ENCODE assay signal across 11 cellular contexts in the genomic region with DNA sequence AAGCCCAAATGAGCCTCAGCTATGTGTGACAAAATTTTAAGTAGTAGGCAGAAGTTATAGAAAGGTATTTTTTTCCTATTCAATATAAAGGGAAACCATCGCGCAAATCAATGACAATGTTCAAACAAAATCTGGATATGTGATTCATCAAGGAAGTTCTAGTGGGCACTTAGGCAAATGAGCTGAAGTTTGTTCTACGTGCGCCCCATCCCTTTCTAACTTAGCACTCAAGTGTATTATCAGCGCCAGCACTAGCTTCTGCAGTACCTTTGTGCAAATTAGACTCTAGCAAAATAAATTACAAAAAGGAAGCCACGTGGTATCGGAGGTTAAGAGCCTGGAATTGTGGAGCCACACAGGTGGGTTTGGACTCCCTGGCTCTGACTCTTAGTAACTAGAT.
DNase-seq lines count a peak whose midpoint lies in the region; ATAC-seq, FAIRE-seq and TF ChIP-seq lines count a peak whose summit lies in the region.
"Had no signal": no experiment of that assay in that cellular context is flagged by ENCODE, and none has a peak within 500 bp of the region (broad histone marks: within the 10 kb centered on the region; RNA-seq: fewer than 3 reads in every experiment).

No MANE protein-coding gene starts in this region.

- H3K4me3 ChIP-seq in pancreas = no peak overlapping the region
- H3K4me3 ChIP-seq in foreskin fibroblast (ENCODE audit: low read depth in 1 of 2, low read length in 2 of 2) = no peak overlapping the region

- peak overlapping the region; percentile 4 for H3K27ac Mint-ChIP-seq in activated T-cell treated with anti-CD3 and anti-CD28 coated beads, Interleukin-2, amount 50 U/mL, for 24 hours
- H3K27ac Mint-ChIP-seq: T-cell had no signal

- H3K27me3 Mint-ChIP-seq in activated T-cell treated with anti-CD3 and anti-CD28 coated beads, Interleukin-2, amount 50 U/mL, for 24 hours = no peaks in the 10 kb centered on the region
- H3K27me3 Mint-ChIP-seq: T-cell had no signal

- intact Hi-C loops in pancreas (cut with DNase I) = no loop called here

- TF ChIP-seq CTCF in VCaP (conservative IDR thresholded peaks at IDR 0.05) (no peak), pancreas (IDR thresholded peaks at IDR 0.05) (no peak), foreskin fibroblast (IDR thresholded peaks at IDR 0.05; ENCODE audit: low read depth, low read length) (no peak)

- no peaks in the 10 kb centered on the region for H3K36me3 ChIP-seq in pancreas

- H3K36me3 Mint-ChIP-seq in activated T-cell treated with anti-CD3 and anti-CD28 coated beads, Interleukin-2, amount 50 U/mL, for 24 hours (ENCODE audit: low read depth) = peaks cover 9% of the 10 kb centered on the region

- H3K4me3 Mint-ChIP-seq in activated T-cell treated with anti-CD3 and anti-CD28 coated beads, Interleukin-2, amount 50 U/mL, for 24 hours = no peak overlapping the region

- DNase-seq in activated T-cell treated with anti-CD3 and anti-CD28 coated beads, Interleukin-2, amount 50 U/mL, for 24 hours = no peak
- DNase-seq in activated T-cell treated with anti-CD3 and anti-CD28 coated beads for 4 hours (no peak), pancreas (no peak), NK-92 (lab: John Stamatoyannopoulos, UW; ENCODE audit: unreplicated experiment) (no peak), foreskin fibroblast (no peak)
- DNase-seq in stimulated activated naive CD4-positive, alpha-beta T cell (lab: John Stamatoyannopoulos, UW) = no peak
- DNase-seq: NCI-H446 treated with DMSO at 0.1 percent for 48 hours, substantia nigra, T-cell had no signal

- H3K9me3 ChIP-seq in pancreas = no peaks in the 10 kb centered on the region

- H3K27ac ChIP-seq in VCaP (peak overlapping the region; percentile 20; the same call in 1 of the 2 replicates), pancreas (no peak overlapping the region)

- no peak for FAIRE-seq in pancreas (lab: Jason Lieb, UNC)

- H3K9me3 Mint-ChIP-seq in activated T-cell treated with anti-CD3 and anti-CD28 coated beads, Interleukin-2, amount 50 U/mL, for 24 hours = no peaks in the 10 kb centered on the region
- H3K9me3 Mint-ChIP-seq: T-cell had no signal

- peaks cover 73% of the 10 kb centered on the region for H3K4me1 Mint-ChIP-seq in activated T-cell treated with anti-CD3 and anti-CD28 coated beads, Interleukin-2, amount 50 U/mL, for 24 hours (ENCODE audit: low read depth)

- peak; percentile 49 for ATAC-seq in HG02943 (IDR thresholded peaks at IDR 0.05; ENCODE audit: low read depth, unreplicated experiment)
- peak in 3 of 4 donors; percentile 12 to 56 (median 32) for ATAC-seq in pancreas
- ATAC-seq: T-cell had no signal

- H3K27me3 ChIP-seq in pancreas = no peaks in the 10 kb centered on the region

- 71 to 72% methylated on average over 7 of the region's 7 CpGs for WGBS in pancreas, 2 donors

- peaks cover 16 to 56% (median 50%) of the 10 kb centered on the region in 3 donors for H3K4me1 ChIP-seq in pancreas
